In the genomic region with DNA sequence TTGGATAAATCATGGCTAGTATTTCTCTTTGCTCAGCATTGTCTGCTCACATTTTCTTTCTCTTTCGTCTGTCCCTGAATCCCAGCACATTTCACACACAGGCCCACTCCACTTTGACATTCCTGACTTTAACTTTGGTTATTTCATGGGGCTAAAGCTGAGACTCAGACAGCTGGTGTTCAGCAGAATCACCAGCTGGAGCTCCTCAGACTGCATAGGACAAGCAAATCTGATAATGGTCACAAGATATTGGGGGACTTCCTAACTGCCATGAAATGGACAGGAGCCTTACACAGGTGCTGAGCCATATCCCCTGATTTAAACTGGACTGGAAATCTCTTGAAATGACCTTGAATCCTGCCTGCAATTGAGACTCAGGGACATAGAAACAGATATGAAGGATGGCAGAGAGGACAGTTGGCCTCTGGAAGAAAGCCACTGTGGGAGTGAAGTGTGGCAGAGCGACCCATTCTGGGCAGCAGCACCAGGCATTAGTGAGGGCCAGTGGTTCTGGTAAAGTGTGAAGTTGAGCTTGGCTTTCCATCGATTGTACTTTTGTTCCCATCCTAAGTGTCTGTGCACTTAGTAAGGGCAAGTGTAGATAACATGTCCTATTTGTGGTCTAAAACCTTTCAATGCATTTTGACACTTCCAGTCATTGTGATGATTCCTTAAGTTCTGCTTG, we compare ENCODE assay signal across 22 cellular contexts. TPM values are rescaled to one million over a fixed set of nuclear protein-coding genes. Genes with fewer than 3 reads are reported as not detected.
DNase-seq lines count a peak whose midpoint lies in the region; ATAC-seq and TF ChIP-seq lines count a peak whose summit lies in the region.
"Had no signal": no experiment of that assay in that cellular context is flagged by ENCODE, and none has a peak within 500 bp of the region (broad histone marks: within the 10 kb centered on the region; RNA-seq: fewer than 3 reads in every experiment).

No MANE protein-coding gene starts in this region.

- DNase-seq in CD8-positive, alpha-beta memory T cell = no peak
- no peak for DNase-seq in central memory CD8-positive, alpha-beta T cell (ENCODE audit: low spot score in 2 of 2)
- DNase-seq in right atrium auricular region (ENCODE audit: low spot score) (no peak), spleen (no peak), anterior cingulate cortex (lab: John Stamatoyannopoulos, UW) (no peak)
- no peak for DNase-seq in activated naive CD4-positive, alpha-beta T cell treated with anti-CD3 and anti-CD28 coated beads, Interleukin-2, amount 10 ng/mL, durations not matched to agents 7 days and 5 days
- DNase-seq: COR-L47, DMS153, EL, HFFc6, IMR-90, Kasumi-1, NCI-H1105 treated with DMSO at 0.1 percent for 48 hours, NCI-H187, NCI-H226, NCI-H524 treated with DMSO at 0.1 percent for 48 hours, Peyer's patch, SHP77 had no signal

- CTCF ChIA-PET in CD8-positive, alpha-beta memory T cell (lab: Charles Lee) = no interaction called here
- CTCF ChIA-PET in activated naive CD4-positive, alpha-beta T cell treated with anti-CD3 and anti-CD28 coated beads, Interleukin-2, amount 10 ng/mL, durations not matched to agents 7 days and 5 days (lab: Charles Lee) = no interaction called here

- POLR2A ChIA-PET in CD8-positive, alpha-beta memory T cell (lab: Charles Lee) = no interaction called here

- no peaks in the 10 kb centered on the region for H3K36me3 Mint-ChIP-seq in CD8-positive, alpha-beta memory T cell
- H3K36me3 Mint-ChIP-seq in central memory CD8-positive, alpha-beta T cell (ENCODE audit: insufficient read depth) = peaks cover 2% of the 10 kb centered on the region
- H3K36me3 Mint-ChIP-seq in activated naive CD4-positive, alpha-beta T cell treated with anti-CD3 and anti-CD28 coated beads, Interleukin-2, amount 10 ng/mL, durations not matched to agents 7 days and 5 days = no peaks in the 10 kb centered on the region

- no peak overlapping the region for H3K27ac ChIP-seq in CD8-positive, alpha-beta memory T cell (ENCODE audit: low read depth, low read length)
- H3K27ac ChIP-seq in right atrium auricular region (peak overlapping the region; percentile 73), spleen (peak overlapping the region in 6 of 8 donors; percentile 11 to 100 (median 93))
- H3K27ac ChIP-seq: C4-2B had no signal

- H3K27ac Mint-ChIP-seq in CD8-positive, alpha-beta memory T cell = peak overlapping the region; percentile 65 to 96 (median 87)
- H3K27ac Mint-ChIP-seq in central memory CD8-positive, alpha-beta T cell (ENCODE audit: low read depth) = peak overlapping the region; percentile 79
- no peak overlapping the region for H3K27ac Mint-ChIP-seq in activated naive CD4-positive, alpha-beta T cell treated with anti-CD3 and anti-CD28 coated beads, Interleukin-2, amount 10 ng/mL, durations not matched to agents 7 days and 5 days
- H3K27ac Mint-ChIP-seq: HFFc6 had no signal

- intact Hi-C loops in spleen (cut with DNase I; ENCODE audit: low total_unique reads) = no loop called here

- no peak overlapping the region for H3K4me3 ChIP-seq in CD8-positive, alpha-beta memory T cell (ENCODE audit: low read length)
- H3K4me3 ChIP-seq in right atrium auricular region (no peak overlapping the region), spleen (no peak overlapping the region)
- H3K4me3 ChIP-seq: Peyer's patch had no signal

- H3K4me3 Mint-ChIP-seq in CD8-positive, alpha-beta memory T cell = peak overlapping the region in 4 of 7 donors; percentile 44 to 57 (median 49)
- H3K4me3 Mint-ChIP-seq in central memory CD8-positive, alpha-beta T cell = no peak overlapping the region
- no peak overlapping the region for H3K4me3 Mint-ChIP-seq in activated naive CD4-positive, alpha-beta T cell treated with anti-CD3 and anti-CD28 coated beads, Interleukin-2, amount 10 ng/mL, durations not matched to agents 7 days and 5 days
- H3K4me3 Mint-ChIP-seq: HFFc6 had no signal

- H3K4me1 ChIP-seq in CD8-positive, alpha-beta memory T cell (ENCODE audit: insufficient read depth, low read length) = peaks cover 76% of the 10 kb centered on the region
- H3K4me1 ChIP-seq in right atrium auricular region (peaks cover 0 to 85% of the 10 kb centered on the region in 2 donors), spleen (peaks cover 44 to 100% (median 93%) of the 10 kb centered on the region in 6 donors)

- H3K9me3 Mint-ChIP-seq in CD8-positive, alpha-beta memory T cell = no peaks in the 10 kb centered on the region
- no peaks in the 10 kb centered on the region for H3K9me3 Mint-ChIP-seq in central memory CD8-positive, alpha-beta T cell
- no peaks in the 10 kb centered on the region for H3K9me3 Mint-ChIP-seq in activated naive CD4-positive, alpha-beta T cell treated with anti-CD3 and anti-CD28 coated beads, Interleukin-2, amount 10 ng/mL, durations not matched to agents 7 days and 5 days
- H3K9me3 Mint-ChIP-seq: HFFc6 had no signal

- peaks cover 83 to 90% (median 87%) of the 10 kb centered on the region in 3 donors for H3K4me1 Mint-ChIP-seq in CD8-positive, alpha-beta memory T cell
- peaks cover 66% of the 10 kb centered on the region for H3K4me1 Mint-ChIP-seq in central memory CD8-positive, alpha-beta T cell
- H3K4me1 Mint-ChIP-seq in activated naive CD4-positive, alpha-beta T cell treated with anti-CD3 and anti-CD28 coated beads, Interleukin-2, amount 10 ng/mL, durations not matched to agents 7 days and 5 days = peaks cover 55% of the 10 kb centered on the region

- H3K9me3 ChIP-seq in CD8-positive, alpha-beta memory T cell (ENCODE audit: low read length) = no peaks in the 10 kb centered on the region
- H3K9me3 ChIP-seq in right atrium auricular region = no peaks in the 10 kb centered on the region
- no peaks in the 10 kb centered on the region for H3K9me3 ChIP-seq in spleen
- H3K9me3 ChIP-seq: Peyer's patch had no signal

- no peaks in the 10 kb centered on the region for H3K27me3 ChIP-seq in CD8-positive, alpha-beta memory T cell (ENCODE audit: insufficient read depth, low read length, poor library complexity, severe bottlenecking)
- H3K27me3 ChIP-seq in right atrium auricular region (no peaks in the 10 kb centered on the region), spleen (replicated peaks in 1 of 7) (no peaks in the 10 kb centered on the region)
- H3K27me3 ChIP-seq: Peyer's patch had no signal

- WGBS in spleen, 5 donors = 72 to 89% (median 83%) methylated on average over 3 of the region's 3 CpGs

- ATAC-seq in central memory CD8-positive, alpha-beta T cell (replicated peaks; ENCODE audit: extremely low read depth, poor library complexity, severe bottlenecking) = no peak
- no peak for ATAC-seq in SK-N-SH treated with all-trans-retinoic acid at 6 μM for 48 hours
- no peak for ATAC-seq in HG03571 (IDR thresholded peaks at IDR 0.05; ENCODE audit: unreplicated experiment)

- no peak for TF ChIP-seq POLR2A in spleen (IDR thresholded peaks at IDR 0.05)

- H3K36me3 ChIP-seq in CD8-positive, alpha-beta memory T cell (ENCODE audit: insufficient read depth, low read length) = no peaks in the 10 kb centered on the region
- no peaks in the 10 kb centered on the region for H3K36me3 ChIP-seq in right atrium auricular region
- no peaks in the 10 kb centered on the region for H3K36me3 ChIP-seq in spleen
- H3K36me3 ChIP-seq: Peyer's patch had no signal

- TF ChIP-seq CTCF in right atrium auricular region (IDR thresholded peaks at IDR 0.05) = no peak
- no peak for TF ChIP-seq CTCF in spleen (IDR thresholded peaks at IDR 0.05 in 8 of 11, conservative IDR thresholded peaks at IDR 0.05 in 3 of 11)

- no peaks in the 10 kb centered on the region for H3K27me3 Mint-ChIP-seq in CD8-positive, alpha-beta memory T cell
- no peaks in the 10 kb centered on the region for H3K27me3 Mint-ChIP-seq in central memory CD8-positive, alpha-beta T cell
- peaks cover 15% of the 10 kb centered on the region for H3K27me3 Mint-ChIP-seq in activated naive CD4-positive, alpha-beta T cell treated with anti-CD3 and anti-CD28 coated beads, Interleukin-2, amount 10 ng/mL, durations not matched to agents 7 days and 5 days

TF ChIP-seq in SK-N-SH treated with all-trans-retinoic acid at 6 μM for 48 hours, 23 proteins besides CTCF, POLR2A, EP300 and RAD21 (continues in another document):
- TF ChIP-seq, protein P1, sequence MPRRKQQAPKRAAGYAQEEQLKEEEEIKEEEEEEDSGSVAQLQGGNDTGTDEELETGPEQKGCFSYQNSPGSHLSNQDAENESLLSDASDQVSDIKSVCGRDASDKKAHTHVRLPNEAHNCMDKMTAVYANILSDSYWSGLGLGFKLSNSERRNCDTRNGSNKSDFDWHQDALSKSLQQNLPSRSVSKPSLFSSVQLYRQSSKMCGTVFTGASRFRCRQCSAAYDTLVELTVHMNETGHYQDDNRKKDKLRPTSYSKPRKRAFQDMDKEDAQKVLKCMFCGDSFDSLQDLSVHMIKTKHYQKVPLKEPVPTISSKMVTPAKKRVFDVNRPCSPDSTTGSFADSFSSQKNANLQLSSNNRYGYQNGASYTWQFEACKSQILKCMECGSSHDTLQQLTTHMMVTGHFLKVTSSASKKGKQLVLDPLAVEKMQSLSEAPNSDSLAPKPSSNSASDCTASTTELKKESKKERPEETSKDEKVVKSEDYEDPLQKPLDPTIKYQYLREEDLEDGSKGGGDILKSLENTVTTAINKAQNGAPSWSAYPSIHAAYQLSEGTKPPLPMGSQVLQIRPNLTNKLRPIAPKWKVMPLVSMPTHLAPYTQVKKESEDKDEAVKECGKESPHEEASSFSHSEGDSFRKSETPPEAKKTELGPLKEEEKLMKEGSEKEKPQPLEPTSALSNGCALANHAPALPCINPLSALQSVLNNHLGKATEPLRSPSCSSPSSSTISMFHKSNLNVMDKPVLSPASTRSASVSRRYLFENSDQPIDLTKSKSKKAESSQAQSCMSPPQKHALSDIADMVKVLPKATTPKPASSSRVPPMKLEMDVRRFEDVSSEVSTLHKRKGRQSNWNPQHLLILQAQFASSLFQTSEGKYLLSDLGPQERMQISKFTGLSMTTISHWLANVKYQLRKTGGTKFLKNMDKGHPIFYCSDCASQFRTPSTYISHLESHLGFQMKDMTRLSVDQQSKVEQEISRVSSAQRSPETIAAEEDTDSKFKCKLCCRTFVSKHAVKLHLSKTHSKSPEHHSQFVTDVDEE (CRISPR knock-in tag; IDR thresholded peaks at IDR 0.05) = no peak
- TF ChIP-seq SNAI2 (CRISPR knock-in tag; IDR thresholded peaks at IDR 0.05) = no peak

RNA-seq across cellular contexts. Expression of a gene that starts 10.0 kb away (rescaled TPM):
- 10 to 100 TPM; 18.9 to 19.9 TPM for total RNA-seq in CD8-positive, alpha-beta memory T cell
- 80.0 TPM for polyA plus RNA-seq in CD8-positive, alpha-beta memory T cell
- total RNA-seq in right atrium auricular region (100 to 1,000 TPM; 111 to 143 TPM), spleen (100 to 1,000 TPM; 146 to 291 (median 232) TPM)
- 100 to 1,000 TPM; 119 to 150 (median 122) TPM for polyA plus RNA-seq in spleen

RNA-seq across cellular contexts. Expression of a gene that starts 55.8 kb away (rescaled TPM):
- total RNA-seq in CD8-positive, alpha-beta memory T cell = not detected
- not detected for polyA plus RNA-seq in CD8-positive, alpha-beta memory T cell
- total RNA-seq in right atrium auricular region = not detected
- total RNA-seq in spleen = 1 to 10 TPM in 1 of 7 donors, under 1 TPM in 2, not detected in 4; 0.19 to 2.1 (median 0.25) TPM
- under 1 TPM in 2 of 3 donors, not detected in 1; 0.06 to 0.07 TPM for polyA plus RNA-seq in spleen
- total RNA-seq: HFFc6, HT1080, IMR-90, Peyer's patch had no signal
- polyA plus RNA-seq: IMR-90 had no signal

Comparison
In these comparisons a context has a peak if more than half of its experiments do, and no peak if none do; other contexts are left out.
1. H3K4me3 Mint-ChIP-seq: peak in CD8-positive, alpha-beta memory T cell (4 of 7); none in central memory CD8-positive, alpha-beta T cell (single experiment) and activated naive CD4-positive, alpha-beta T cell treated with anti-CD3 and anti-CD28 coated beads, Interleukin-2, amount 10 ng/mL, durations not matched to agents 7 days and 5 days (single experiment).
2. RNA of a gene that starts 10.0 kb away (total RNA-seq): 146 to 291 TPM in spleen and 111 to 143 TPM in right atrium auricular region; 18.9 to 19.9 TPM in CD8-positive, alpha-beta memory T cell; every median in the first group is over 4 times any median in the second.